In genomic region chr15:28935316-28935715, GRCh38 we compare ENCODE assay signal across 9 cellular contexts. TPM values are rescaled to one million over a fixed set of nuclear protein-coding genes. Genes with fewer than 3 reads are reported as not detected.
DNase-seq lines count a peak whose midpoint lies in the region; ATAC-seq and TF ChIP-seq lines count a peak whose summit lies in the region.
"Had no signal": no experiment of that assay in that cellular context is flagged by ENCODE, and none has a peak within 500 bp of the region (broad histone marks: within the 10 kb centered on the region; RNA-seq: fewer than 3 reads in every experiment).

No MANE protein-coding gene starts in this region.

- H3K9me3 Mint-ChIP-seq in T-helper 2 cell treated with Interferon-gamma antibody and Interleukin-4, amounts not matched to agents 5 μg/mL and 100 μg/mL, for 36 hours, result no peaks in the 10 kb centered on the region

- H3K4me3 Mint-ChIP-seq in T-helper 2 cell treated with Interferon-gamma antibody and Interleukin-4, amounts not matched to agents 5 μg/mL and 100 μg/mL, for 36 hours, result no peak overlapping the region

- no peak overlapping the region for H3K27ac Mint-ChIP-seq in T-helper 2 cell treated with Interferon-gamma antibody and Interleukin-4, amounts not matched to agents 5 μg/mL and 100 μg/mL, for 36 hours

- H3K27me3 ChIP-seq in H7 (ENCODE audit: control insufficient read depth, insufficient read depth, low read length), result no peaks in the 10 kb centered on the region
- H3K27me3 ChIP-seq in brain microvascular endothelial cell (replicated peaks), result no peaks in the 10 kb centered on the region
- H3K27me3 ChIP-seq: suprapubic skin had no signal

- H3K36me3 ChIP-seq in H7 (replicated peaks; ENCODE audit: control insufficient read depth, insufficient read depth, low read length) (no peaks in the 10 kb centered on the region), brain microvascular endothelial cell (replicated peaks) (no peaks in the 10 kb centered on the region)
- H3K36me3 ChIP-seq: suprapubic skin had no signal

- H3K27ac ChIP-seq in brain microvascular endothelial cell, result no peak overlapping the region
- H3K27ac ChIP-seq: suprapubic skin had no signal

- in situ Hi-C loops in brain microvascular endothelial cell (cut with HindIII; ENCODE audit: low pct_ligation_motif_present, low sequenced_read_pairs), result no loop called here

- H3K4me3 ChIP-seq in H7 (ENCODE audit: insufficient read depth, low read depth, low read length) (no peak overlapping the region), brain microvascular endothelial cell (ENCODE audit: low read depth, low read length) (no peak overlapping the region)
- H3K4me3 ChIP-seq: suprapubic skin had no signal

- H3K36me3 Mint-ChIP-seq in T-helper 2 cell treated with Interferon-gamma antibody and Interleukin-4, amounts not matched to agents 5 μg/mL and 100 μg/mL, for 36 hours (ENCODE audit: low read depth), result peaks cover 2% of the 10 kb centered on the region

- DNase-seq in H7 (peak; percentile 88), RPMI8226 (peak; percentile 32), brain microvascular endothelial cell (no peak), ureter (ENCODE audit: low spot score) (no peak), occipital lobe (lab: John Stamatoyannopoulos, UW) (no peak)
- DNase-seq in stimulated activated CD4-positive, alpha-beta T cell treated with anti-CD3 and anti-CD28 coated beads, Interleukin-4, amount 100 ng/mL, for 4 hours, result peak; percentile 16 to 33
- no peak for DNase-seq in T-helper 2 cell treated with Interferon-gamma antibody and Interleukin-4, amounts not matched to agents 5 μg/mL and 100 μg/mL, for 36 hours (ENCODE audit: low spot score)

- no peak for ATAC-seq in GM19035 (IDR thresholded peaks at IDR 0.05; ENCODE audit: unreplicated experiment)

- no peaks in the 10 kb centered on the region for H3K27me3 Mint-ChIP-seq in T-helper 2 cell treated with Interferon-gamma antibody and Interleukin-4, amounts not matched to agents 5 μg/mL and 100 μg/mL, for 36 hours (ENCODE audit: low read depth)

- peak; percentile 70 for TF ChIP-seq CTCF in brain microvascular endothelial cell (IDR thresholded peaks at IDR 0.05; ENCODE audit: low read depth, low read length, missing control alignments)

- H3K4me1 Mint-ChIP-seq in T-helper 2 cell treated with Interferon-gamma antibody and Interleukin-4, amounts not matched to agents 5 μg/mL and 100 μg/mL, for 36 hours (ENCODE audit: low read depth), result peaks cover 32% of the 10 kb centered on the region

RNA-seq across cellular contexts. Expression of gene APBA2, which starts 49.5 kb away (rescaled TPM):
- 13.9 and 15.6 TPM in 2 replicates for total RNA-seq in H7 (2014; rRNA removed; shearing (Covaris generic))
- total RNA-seq in ureter, result 9.5 TPM
- 108 TPM for total RNA-seq in occipital lobe

Comparison
In these comparisons a context has a peak if more than half of its experiments do, and no peak if none do; other contexts are left out.
1. DNase-seq: peak in H7 (single experiment), RPMI8226 (single experiment) and stimulated activated CD4-positive, alpha-beta T cell treated with anti-CD3 and anti-CD28 coated beads, Interleukin-4, amount 100 ng/mL, for 4 hours (2 of 2); none in brain microvascular endothelial cell (single experiment), T-helper 2 cell treated with Interferon-gamma antibody and Interleukin-4, amounts not matched to agents 5 μg/mL and 100 μg/mL, for 36 hours (single experiment), ureter (single experiment) and occipital lobe (single experiment).